8 cellular contexts compared by ENCODE assay signal in genomic region chr14:54870154-54871090, GRCh38. TPM values are rescaled to one million over a fixed set of nuclear protein-coding genes. Genes with fewer than 3 reads are reported as not detected.
DNase-seq lines count a peak whose midpoint lies in the region; ATAC-seq and TF ChIP-seq lines count a peak whose summit lies in the region.
"Not testable (repeated sequence)": the region's sequence is repeated elsewhere in the genome, so short reads cannot be mapped to it uniquely, and the experiment has no call there.

No MANE protein-coding gene starts in this region.

- peak overlapping the region; percentile 33 to 62 (median 56); a peak in 16 of 22 replicates for H3K9ac ChIP-seq in BLaER1 treated with 17β-estradiol and CSF1 and Interleukin-3, amounts not matched to agents 10 nM and 100 nM

- peak overlapping the region; percentile 61 for H2AFZ ChIP-seq in hepatocyte

- peaks cover 0 to 57% (median 14%) of the 10 kb centered on the region in 11 experiments; a peak in 11 of 22 replicates for H4K20me1 ChIP-seq in BLaER1 treated with 17β-estradiol and CSF1 and Interleukin-3, amounts not matched to agents 10 nM and 100 nM
- H4K20me1 ChIP-seq in hepatocyte (ENCODE audit: insufficient read depth, poor library complexity, severe bottlenecking), result not testable (repeated sequence)

- not testable (repeated sequence) for ATAC-seq in activated T-helper 17 cell treated with anti-CD3 and anti-CD28 coated beads, Interleukin-2, amount 50 U/mL, for 72 hours (replicated peaks); naive B cell (ENCODE audit: low read depth in 2 of 2)

- not testable (repeated sequence) for H3K36me3 ChIP-seq in BLaER1 treated with 17β-estradiol and CSF1 and Interleukin-3, amounts not matched to agents 10 nM and 100 nM; hepatocyte (replicated peaks; ENCODE audit: insufficient read depth, low read depth)

- not testable (repeated sequence) for H3K9me2 ChIP-seq in hepatocyte (replicated peaks; ENCODE audit: insufficient read depth)

- TF ChIP-seq CTCF in hepatocyte (IDR thresholded peaks at IDR 0.05; ENCODE audit: poor library complexity), result not testable (repeated sequence)

- H3K79me2 ChIP-seq in hepatocyte, result peaks cover 21% of the 10 kb centered on the region

- peaks cover 19% of the 10 kb centered on the region for H3K4me1 Mint-ChIP-seq in activated T-helper 17 cell treated with anti-CD3 and anti-CD28 coated beads, Interleukin-2, amount 50 U/mL, for 72 hours
- peaks cover 8 to 49% (median 29%) of the 10 kb centered on the region in 3 donors for H3K4me1 Mint-ChIP-seq in naive B cell

- not testable (repeated sequence) for H3K9me3 ChIP-seq in BLaER1 treated with 17β-estradiol and CSF1 and Interleukin-3, amounts not matched to agents 10 nM and 100 nM (replicated peaks in 1 of 11); hepatocyte (ENCODE audit: low read depth)

- H3K27me3 ChIP-seq in BLaER1 treated with 17β-estradiol and CSF1 and Interleukin-3, amounts not matched to agents 10 nM and 100 nM; hepatocyte: not testable (repeated sequence)

- DNase-seq in LHCN-M2 (ENCODE audit: low read depth) (peak; percentile 9), SK-MEL-5 (ENCODE audit: low read depth, low spot score) (peak; percentile 7), dermis blood vessel endothelial cell (peak; percentile 29), hepatocyte (ENCODE audit: low spot score) (peak; percentile 33)
- not testable (repeated sequence) for DNase-seq in naive B cell
- DNase-seq in stimulated activated naive CD4-positive, alpha-beta T cell (lab: John Stamatoyannopoulos, UW), result peak in 5 of 6 experiments; percentile 9 to 44 (median 19)

- peak overlapping the region in 9 of 11 experiments; percentile 16 to 68 (median 60); a peak in 16 of 22 replicates for H3K27ac ChIP-seq in BLaER1 treated with 17β-estradiol and CSF1 and Interleukin-3, amounts not matched to agents 10 nM and 100 nM
- peak overlapping the region; percentile 34 for H3K27ac ChIP-seq in hepatocyte

- in situ Hi-C loops in SK-MEL-5 (cut with HindIII; ENCODE audit: low pct_unique_long_range_greater_than_20kb, low sequenced_read_pairs), result not testable (repeated sequence)

- H3K4me3 ChIP-seq in BLaER1 treated with 17β-estradiol and CSF1 and Interleukin-3, amounts not matched to agents 10 nM and 100 nM, result peak overlapping the region; percentile 44 to 59 (median 50)
- peak overlapping the region; percentile 15 for H3K4me3 ChIP-seq in hepatocyte

- 23% methylated on average over 27 of the region's 27 CpGs for WGBS in hepatocyte (ENCODE audit: low lambda C conversion rate, missing lambda C conversion rate)

- not testable (repeated sequence) for H3K27me3 Mint-ChIP-seq in activated T-helper 17 cell treated with anti-CD3 and anti-CD28 coated beads, Interleukin-2, amount 50 U/mL, for 72 hours; naive B cell

- H3K4me1 ChIP-seq in BLaER1 treated with 17β-estradiol and CSF1 and Interleukin-3, amounts not matched to agents 10 nM and 100 nM, result peaks cover 0 to 49% (median 9%) of the 10 kb centered on the region in 10 experiments; a peak in 11 of 20 replicates
- H3K4me1 ChIP-seq in hepatocyte (ENCODE audit: insufficient read depth), result not testable (repeated sequence)

- H3K27ac Mint-ChIP-seq in activated T-helper 17 cell treated with anti-CD3 and anti-CD28 coated beads, Interleukin-2, amount 50 U/mL, for 72 hours, result peak overlapping the region; percentile 30
- peak overlapping the region in 1 of 6 donors; percentile 30 for H3K27ac Mint-ChIP-seq in naive B cell

- H3K4me2 ChIP-seq in BLaER1 treated with 17β-estradiol and CSF1 and Interleukin-3, amounts not matched to agents 10 nM and 100 nM, result peak overlapping the region; percentile 45 to 74 (median 64)
- peak overlapping the region; percentile 80 for H3K4me2 ChIP-seq in hepatocyte

- H3K36me3 Mint-ChIP-seq in activated T-helper 17 cell treated with anti-CD3 and anti-CD28 coated beads, Interleukin-2, amount 50 U/mL, for 72 hours (ENCODE audit: low read depth); naive B cell: not testable (repeated sequence)

- peak overlapping the region; percentile 65 for H3K4me3 Mint-ChIP-seq in activated T-helper 17 cell treated with anti-CD3 and anti-CD28 coated beads, Interleukin-2, amount 50 U/mL, for 72 hours
- H3K4me3 Mint-ChIP-seq in naive B cell, result peak overlapping the region; percentile 3 to 82 (median 49)

- H3K9me3 Mint-ChIP-seq in activated T-helper 17 cell treated with anti-CD3 and anti-CD28 coated beads, Interleukin-2, amount 50 U/mL, for 72 hours; naive B cell: not testable (repeated sequence)

RNA-seq across cellular contexts. Expression of gene GCH1, which starts 32.2 kb away (rescaled TPM):
- total RNA-seq in LHCN-M2 (2014; rRNA removed), result 0.51 and 0.80 TPM in 2 replicates
- polyA plus RNA-seq in LHCN-M2 (2012), result 0.22 TPM
- 2.7 and 3.9 TPM in 2 replicates for total RNA-seq in SK-MEL-5 (2014; rRNA removed; shearing (Covaris generic))
- 4.2 and 6.0 TPM in 2 replicates for polyA plus RNA-seq in SK-MEL-5 (2015; cell fraction: cytosol; rRNA removed)
- 3.2 and 4.6 TPM in 2 replicates for polyA plus RNA-seq in SK-MEL-5 (2015; cell fraction: nucleus; rRNA removed)
- total RNA-seq in activated T-helper 17 cell treated with anti-CD3 and anti-CD28 coated beads, Interleukin-2, amount 50 U/mL, for 72 hours, result 10 to 100 TPM; 23.7 to 36.3 TPM
- total RNA-seq in dermis blood vessel endothelial cell, result 10.4 and 13.4 TPM in 2 replicates
- total RNA-seq in hepatocyte, result 29.9 and 32.2 TPM in 2 replicates
- polyA plus RNA-seq in hepatocyte, result 11.1 and 19.3 TPM in 2 replicates
- polyA plus RNA-seq in naive B cell (ENCODE audit: low read depth in 6 of 6), result 10 to 100 TPM; 18.8 to 31.2 (median 27.8) TPM
